9 cellular contexts compared by ENCODE assay signal in the genomic region with DNA sequence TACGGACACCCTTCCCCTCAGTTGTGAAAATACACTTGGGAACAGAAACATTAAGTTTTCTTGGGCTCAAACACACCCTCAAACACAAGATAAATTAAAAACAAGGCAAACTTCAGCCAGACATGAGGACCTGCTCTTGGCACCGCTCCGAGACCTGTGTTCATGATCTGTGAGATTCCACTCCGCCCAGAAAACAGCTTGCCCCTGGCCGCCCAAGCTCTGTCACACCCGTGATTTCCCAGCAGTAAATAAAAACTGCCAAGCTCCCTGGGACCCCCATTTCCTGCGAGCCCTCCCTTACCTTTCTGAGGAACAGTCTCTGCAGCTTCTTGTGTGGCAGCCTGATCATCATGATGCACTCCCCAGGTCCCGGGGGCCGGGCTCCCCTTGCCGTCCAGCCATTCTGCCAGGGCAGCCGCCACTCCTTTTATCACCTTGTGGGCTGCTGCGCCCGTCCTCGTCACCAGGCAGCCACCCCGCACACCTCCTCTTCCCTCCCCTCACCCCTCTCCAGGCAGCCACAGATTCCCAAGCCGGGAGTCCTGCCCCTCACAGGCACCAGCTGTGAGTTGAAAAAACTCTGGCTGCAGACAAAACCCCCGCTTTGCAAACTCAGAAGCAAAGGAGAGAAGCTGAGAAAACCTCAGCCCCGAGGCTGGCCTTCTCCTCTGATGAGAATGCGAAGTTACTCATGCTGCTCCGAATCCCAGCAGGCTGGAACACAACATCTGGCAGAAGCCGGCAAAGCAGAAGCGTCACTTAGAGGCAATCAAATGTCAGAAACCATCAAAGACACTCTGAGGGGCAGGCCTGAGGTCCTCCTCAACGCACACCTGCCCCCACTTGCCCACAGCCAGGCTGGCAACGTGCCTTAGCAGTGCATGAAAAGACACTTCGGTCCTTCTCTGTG.
A peak's percentile ranks its signal among the peaks of the same experiment; 100 is the strongest.
DNase-seq lines count a peak whose midpoint lies in the region; ATAC-seq and TF ChIP-seq lines count a peak whose summit lies in the region.
"Had no signal": no experiment of that assay in that cellular context is flagged by ENCODE, and none has a peak within 500 bp of the region (broad histone marks: within the 10 kb centered on the region; RNA-seq: fewer than 3 reads in every experiment).

No MANE protein-coding gene starts in this region.

- no peak overlapping the region for H3K9ac ChIP-seq in rectal smooth muscle tissue (ENCODE audit: low read length)

- H3K27me3 ChIP-seq in esophagus muscularis mucosa: peaks cover 0 to 4% (median 0%) of the 10 kb centered on the region in 4 donors
- no peaks in the 10 kb centered on the region for H3K27me3 ChIP-seq in rectal smooth muscle tissue (ENCODE audit: control insufficient read depth, insufficient read depth, low read length)

- TF ChIP-seq EP300 in esophagus muscularis mucosa (IDR thresholded peaks at IDR 0.05): no peak

- H3K9me3 Mint-ChIP-seq in mesothelial cell of epicardium: no peaks in the 10 kb centered on the region

- H3K4me1 Mint-ChIP-seq in mesothelial cell of epicardium: peaks cover 11% of the 10 kb centered on the region

- TF ChIP-seq CTCF in esophagus muscularis mucosa (IDR thresholded peaks at IDR 0.05) (no peak), mesothelial cell of epicardium (IDR thresholded peaks at IDR 0.05; ENCODE audit: unreplicated experiment) (no peak)

- H3K36me3 Mint-ChIP-seq in mesothelial cell of epicardium: no peaks in the 10 kb centered on the region

- H3K4me3 ChIP-seq in esophagus muscularis mucosa (peak overlapping the region; percentile 21 to 38 (median 34)), rectal smooth muscle tissue (ENCODE audit: low read length) (peak overlapping the region; percentile 43)

- H3K27ac ChIP-seq in esophagus muscularis mucosa (replicated peaks in 1 of 4): no peak overlapping the region
- peak overlapping the region; percentile 21 for H3K27ac ChIP-seq in rectal smooth muscle tissue (ENCODE audit: low read depth, low read length)

- ATAC-seq in GM18868 (IDR thresholded peaks at IDR 0.05; ENCODE audit: unreplicated experiment) (peak; percentile 54), HG03565 (IDR thresholded peaks at IDR 0.05; ENCODE audit: unreplicated experiment) (no peak)

- no peak overlapping the region for H3K4me3 Mint-ChIP-seq in mesothelial cell of epicardium

- peaks cover 30% of the 10 kb centered on the region for H3K27me3 Mint-ChIP-seq in mesothelial cell of epicardium (ENCODE audit: low read depth)

- intact Hi-C loops in esophagus muscularis mucosa (cut with DNase I): no loop called here

- H3K4me1 ChIP-seq in esophagus muscularis mucosa (peaks cover 4 to 16% (median 15%) of the 10 kb centered on the region in 4 donors), rectal smooth muscle tissue (ENCODE audit: control insufficient read depth, insufficient read depth, low read length) (peaks cover 2% of the 10 kb centered on the region)

- H3K9me3 ChIP-seq in esophagus muscularis mucosa: no peaks in the 10 kb centered on the region

- no peak overlapping the region for H3K27ac Mint-ChIP-seq in mesothelial cell of epicardium

- 32% methylated on average over 19 of the region's 25 CpGs for WGBS in esophagus muscularis mucosa

- TF ChIP-seq POLR2A in esophagus muscularis mucosa (IDR thresholded peaks at IDR 0.05; ENCODE audit: low read depth): no peak

- peak; percentile 30 for DNase-seq in NCI-H510A (lab: John Stamatoyannopoulos, UW)
- no peak for DNase-seq in esophagus muscularis mucosa (ENCODE audit: extremely low spot score)
- DNase-seq in 8988T: no peak
- DNase-seq in mesothelial cell of epicardium (ENCODE audit: low spot score in 2 of 2, unreplicated experiment in 2 of 2): no peak
- DNase-seq in middle frontal gyrus (ENCODE audit: extremely low spot score, low spot score): no peak
- DNase-seq: cerebellar nuclear complex had no signal

- H3K36me3 ChIP-seq in esophagus muscularis mucosa (no peaks in the 10 kb centered on the region), rectal smooth muscle tissue (ENCODE audit: control insufficient read depth, insufficient read depth, low read length) (no peaks in the 10 kb centered on the region)
